In the genomic region with DNA sequence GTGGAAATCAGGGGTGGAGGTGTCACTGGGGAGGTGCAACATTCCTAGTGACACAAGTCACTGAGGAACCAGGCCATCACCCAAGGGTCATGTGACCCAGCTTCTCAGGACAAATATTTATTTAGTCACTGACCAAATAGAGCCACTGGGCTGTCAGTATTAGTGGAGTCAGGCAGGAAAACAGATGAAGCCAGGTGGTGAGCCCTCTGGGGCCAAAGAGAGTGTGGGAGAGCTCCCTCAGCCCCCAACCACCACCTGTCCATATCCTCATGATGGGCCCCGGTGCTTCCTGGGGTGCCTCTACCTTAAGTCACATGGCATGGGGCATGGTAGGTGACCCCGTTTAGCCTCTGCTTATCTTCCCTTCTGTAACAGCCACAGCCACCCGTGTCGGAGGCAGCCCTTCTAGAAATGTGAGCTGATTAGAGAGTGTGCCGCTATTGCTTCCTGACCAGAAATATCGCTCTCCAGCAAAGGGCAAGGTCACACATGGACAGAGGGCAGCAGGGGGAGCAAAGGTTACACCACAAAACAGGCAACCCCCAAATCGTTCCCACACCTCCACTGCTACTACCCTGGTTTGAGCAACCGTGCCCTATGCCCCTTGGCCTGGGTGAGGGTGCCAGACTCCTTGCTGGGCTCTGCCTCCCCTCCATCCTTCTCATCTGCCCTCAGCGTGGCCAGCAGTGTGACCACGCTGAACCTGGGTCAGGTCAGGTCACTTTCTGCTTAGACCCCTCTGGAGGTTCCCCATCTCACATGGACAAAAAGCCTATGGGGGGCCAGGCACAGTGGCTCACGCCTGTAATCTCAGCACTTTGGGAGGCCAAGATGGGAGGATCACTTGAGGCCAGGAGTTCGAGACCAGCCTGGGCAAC, we compare ENCODE assay signal across 1 cellular context.
TF ChIP-seq lines count a peak whose summit lies in the region.

No MANE protein-coding gene starts in this region.

TF ChIP-seq in HepG2, 621 proteins besides CTCF, POLR2A, EP300 and RAD21 (continued from another document and continues in another):
- TF ChIP-seq, protein P1, sequence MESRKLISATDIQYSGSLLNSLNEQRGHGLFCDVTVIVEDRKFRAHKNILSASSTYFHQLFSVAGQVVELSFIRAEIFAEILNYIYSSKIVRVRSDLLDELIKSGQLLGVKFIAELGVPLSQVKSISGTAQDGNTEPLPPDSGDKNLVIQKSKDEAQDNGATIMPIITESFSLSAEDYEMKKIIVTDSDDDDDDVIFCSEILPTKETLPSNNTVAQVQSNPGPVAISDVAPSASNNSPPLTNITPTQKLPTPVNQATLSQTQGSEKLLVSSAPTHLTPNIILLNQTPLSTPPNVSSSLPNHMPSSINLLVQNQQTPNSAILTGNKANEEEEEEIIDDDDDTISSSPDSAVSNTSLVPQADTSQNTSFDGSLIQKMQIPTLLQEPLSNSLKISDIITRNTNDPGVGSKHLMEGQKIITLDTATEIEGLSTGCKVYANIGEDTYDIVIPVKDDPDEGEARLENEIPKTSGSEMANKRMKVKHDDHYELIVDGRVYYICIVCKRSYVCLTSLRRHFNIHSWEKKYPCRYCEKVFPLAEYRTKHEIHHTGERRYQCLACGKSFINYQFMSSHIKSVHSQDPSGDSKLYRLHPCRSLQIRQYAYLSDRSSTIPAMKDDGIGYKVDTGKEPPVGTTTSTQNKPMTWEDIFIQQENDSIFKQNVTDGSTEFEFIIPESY (CRISPR knock-in tag; IDR thresholded peaks at IDR 0.05), result no peak; the same call in 1 of the 2 replicates
- TF ChIP-seq MXD4 (CRISPR knock-in tag; IDR thresholded peaks at IDR 0.05) (peak; percentile 76; the same call in 1 of the 2 replicates), KAT2B (IDR thresholded peaks at IDR 0.05; ENCODE audit: borderline replicate concordance, low read depth, low read length) (no peak), U2AF1 (optimal IDR thresholded peaks at IDR 0.05; ENCODE audit: low read depth, low read length) (peak; percentile 60), ZNF326 (CRISPR knock-in tag; IDR thresholded peaks at IDR 0.05; ENCODE audit: borderline replicate concordance) (no peak), NFYC (CRISPR knock-in tag; IDR thresholded peaks at IDR 0.05) (0 out of 2 replicates have a peak, but pooled peaks have one; percentile 33), ZNF543 (CRISPR knock-in tag; IDR thresholded peaks at IDR 0.05) (no peak), ZNF253 (CRISPR knock-in tag; IDR thresholded peaks at IDR 0.05; ENCODE audit: borderline replicate concordance) (no peak), RELA (CRISPR knock-in tag; IDR thresholded peaks at IDR 0.05) (no peak), ERF (CRISPR knock-in tag; IDR thresholded peaks at IDR 0.05) (peak; percentile 63; the same call in 1 of the 2 replicates), NFE2 (CRISPR knock-in tag; IDR thresholded peaks at IDR 0.05) (no peak), ZEB1 (IDR thresholded peaks at IDR 0.05; ENCODE audit: insufficient replicate concordance, low read depth) (peak; percentile 85), HDAC6 (IDR thresholded peaks at IDR 0.05; ENCODE audit: low read depth, low read length) (no peak), PHB2 (IDR thresholded peaks at IDR 0.05; ENCODE audit: partially characterized antibody) (no peak), TP53 (CRISPR knock-in tag; conservative IDR thresholded peaks at IDR 0.05) (no peak), NAIF1 (CRISPR knock-in tag; IDR thresholded peaks at IDR 0.05; ENCODE audit: borderline replicate concordance) (peak; percentile 79; the same call in 1 of the 2 replicates), ZNF703 (CRISPR knock-in tag; IDR thresholded peaks at IDR 0.05; ENCODE audit: borderline replicate concordance) (peak; percentile 42; the same call in 1 of the 2 replicates), NR1H2 (CRISPR knock-in tag; IDR thresholded peaks at IDR 0.05; ENCODE audit: borderline replicate concordance, low read depth) (no peak), ARNT (IDR thresholded peaks at IDR 0.05) (no peak), U2AF2 (IDR thresholded peaks at IDR 0.05; ENCODE audit: low read depth, low read length) (0 out of 2 replicates have a peak, but pooled peaks have one; percentile 40), PAF1 (CRISPR knock-in tag; IDR thresholded peaks at IDR 0.05) (no peak), AGO1 (IDR thresholded peaks at IDR 0.05; ENCODE audit: low read depth, low read length, poor library complexity, severe bottlenecking) (no peak), ZFP36L2 (CRISPR knock-in tag; IDR thresholded peaks at IDR 0.05) (0 out of 2 replicates have a peak, but pooled peaks have one; percentile 36), ZNF83 (CRISPR knock-in tag; IDR thresholded peaks at IDR 0.05; ENCODE audit: borderline replicate concordance) (no peak), ZFP41 (CRISPR knock-in tag; IDR thresholded peaks at IDR 0.05; ENCODE audit: borderline replicate concordance) (no peak), ZNF562 (CRISPR knock-in tag; IDR thresholded peaks at IDR 0.05; ENCODE audit: borderline replicate concordance) (no peak), NR2F1 (CRISPR knock-in tag; IDR thresholded peaks at IDR 0.05) (peak; percentile 78 to 94; a peak in 3 of 4 replicates), ZNF775 (CRISPR knock-in tag; IDR thresholded peaks at IDR 0.05; ENCODE audit: borderline replicate concordance) (no peak), PHF8 (CRISPR knock-in tag; IDR thresholded peaks at IDR 0.05) (0 out of 2 replicates have a peak, but pooled peaks have one; percentile 26), ZNF616 (CRISPR knock-in tag; IDR thresholded peaks at IDR 0.05; ENCODE audit: low read depth) (peak; percentile 35; the same call in 1 of the 2 replicates), PHF20 (CRISPR knock-in tag; IDR thresholded peaks at IDR 0.05) (peak; percentile 42; the same call in 1 of the 2 replicates)
- TF ChIP-seq, protein P2, sequence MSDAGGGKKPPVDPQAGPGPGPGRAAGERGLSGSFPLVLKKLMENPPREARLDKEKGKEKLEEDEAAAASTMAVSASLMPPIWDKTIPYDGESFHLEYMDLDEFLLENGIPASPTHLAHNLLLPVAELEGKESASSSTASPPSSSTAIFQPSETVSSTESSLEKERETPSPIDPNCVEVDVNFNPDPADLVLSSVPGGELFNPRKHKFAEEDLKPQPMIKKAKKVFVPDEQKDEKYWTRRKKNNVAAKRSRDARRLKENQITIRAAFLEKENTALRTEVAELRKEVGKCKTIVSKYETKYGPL (CRISPR knock-in tag; IDR thresholded peaks at IDR 0.05), result no peak
- TF ChIP-seq, protein P3, sequence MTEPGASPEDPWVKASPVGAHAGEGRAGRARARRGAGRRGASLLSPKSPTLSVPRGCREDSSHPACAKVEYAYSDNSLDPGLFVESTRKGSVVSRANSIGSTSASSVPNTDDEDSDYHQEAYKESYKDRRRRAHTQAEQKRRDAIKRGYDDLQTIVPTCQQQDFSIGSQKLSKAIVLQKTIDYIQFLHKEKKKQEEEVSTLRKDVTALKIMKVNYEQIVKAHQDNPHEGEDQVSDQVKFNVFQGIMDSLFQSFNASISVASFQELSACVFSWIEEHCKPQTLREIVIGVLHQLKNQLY (CRISPR knock-in tag; IDR thresholded peaks at IDR 0.05), result peak; percentile 82
- TF ChIP-seq, protein P4, sequence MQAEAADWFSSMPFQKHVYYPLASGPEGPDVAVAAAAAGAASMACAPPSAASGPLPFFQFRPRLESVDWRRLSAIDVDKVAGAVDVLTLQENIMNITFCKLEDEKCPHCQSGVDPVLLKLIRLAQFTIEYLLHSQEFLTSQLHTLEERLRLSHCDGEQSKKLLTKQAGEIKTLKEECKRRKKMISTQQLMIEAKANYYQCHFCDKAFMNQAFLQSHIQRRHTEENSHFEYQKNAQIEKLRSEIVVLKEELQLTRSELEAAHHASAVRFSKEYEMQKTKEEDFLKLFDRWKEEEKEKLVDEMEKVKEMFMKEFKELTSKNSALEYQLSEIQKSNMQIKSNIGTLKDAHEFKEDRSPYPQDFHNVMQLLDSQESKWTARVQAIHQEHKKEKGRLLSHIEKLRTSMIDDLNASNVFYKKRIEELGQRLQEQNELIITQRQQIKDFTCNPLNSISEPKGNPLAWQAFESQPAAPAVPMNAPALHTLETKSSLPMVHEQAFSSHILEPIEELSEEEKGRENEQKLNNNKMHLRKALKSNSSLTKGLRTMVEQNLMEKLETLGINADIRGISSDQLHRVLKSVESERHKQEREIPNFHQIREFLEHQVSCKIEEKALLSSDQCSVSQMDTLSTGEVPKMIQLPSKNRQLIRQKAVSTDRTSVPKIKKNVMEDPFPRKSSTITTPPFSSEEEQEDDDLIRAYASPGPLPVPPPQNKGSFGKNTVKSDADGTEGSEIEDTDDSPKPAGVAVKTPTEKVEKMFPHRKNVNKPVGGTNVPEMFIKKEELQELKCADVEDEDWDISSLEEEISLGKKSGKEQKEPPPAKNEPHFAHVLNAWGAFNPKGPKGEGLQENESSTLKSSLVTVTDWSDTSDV (CRISPR knock-in tag; IDR thresholded peaks at IDR 0.05), result peak; percentile 24; the same call in 1 of the 2 replicates
- TF ChIP-seq, protein P5, sequence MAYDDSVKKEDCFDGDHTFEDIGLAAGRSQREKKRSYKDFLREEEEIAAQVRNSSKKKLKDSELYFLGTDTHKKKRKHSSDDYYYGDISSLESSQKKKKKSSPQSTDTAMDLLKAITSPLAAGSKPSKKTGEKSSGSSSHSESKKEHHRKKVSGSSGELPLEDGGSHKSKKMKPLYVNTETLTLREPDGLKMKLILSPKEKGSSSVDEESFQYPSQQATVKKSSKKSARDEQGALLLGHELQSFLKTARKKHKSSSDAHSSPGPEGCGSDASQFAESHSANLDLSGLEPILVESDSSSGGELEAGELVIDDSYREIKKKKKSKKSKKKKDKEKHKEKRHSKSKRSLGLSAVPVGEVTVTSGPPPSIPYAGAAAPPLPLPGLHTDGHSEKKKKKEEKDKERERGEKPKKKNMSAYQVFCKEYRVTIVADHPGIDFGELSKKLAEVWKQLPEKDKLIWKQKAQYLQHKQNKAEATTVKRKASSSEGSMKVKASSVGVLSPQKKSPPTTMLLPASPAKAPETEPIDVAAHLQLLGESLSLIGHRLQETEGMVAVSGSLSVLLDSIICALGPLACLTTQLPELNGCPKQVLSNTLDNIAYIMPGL (CRISPR knock-in tag; IDR thresholded peaks at IDR 0.05; ENCODE audit: borderline replicate concordance in 1 of 2, low read depth in 1 of 2), result peak in 1 of 2 experiments; percentile 54; a peak in 1 of 4 replicates
- TF ChIP-seq, protein P6, sequence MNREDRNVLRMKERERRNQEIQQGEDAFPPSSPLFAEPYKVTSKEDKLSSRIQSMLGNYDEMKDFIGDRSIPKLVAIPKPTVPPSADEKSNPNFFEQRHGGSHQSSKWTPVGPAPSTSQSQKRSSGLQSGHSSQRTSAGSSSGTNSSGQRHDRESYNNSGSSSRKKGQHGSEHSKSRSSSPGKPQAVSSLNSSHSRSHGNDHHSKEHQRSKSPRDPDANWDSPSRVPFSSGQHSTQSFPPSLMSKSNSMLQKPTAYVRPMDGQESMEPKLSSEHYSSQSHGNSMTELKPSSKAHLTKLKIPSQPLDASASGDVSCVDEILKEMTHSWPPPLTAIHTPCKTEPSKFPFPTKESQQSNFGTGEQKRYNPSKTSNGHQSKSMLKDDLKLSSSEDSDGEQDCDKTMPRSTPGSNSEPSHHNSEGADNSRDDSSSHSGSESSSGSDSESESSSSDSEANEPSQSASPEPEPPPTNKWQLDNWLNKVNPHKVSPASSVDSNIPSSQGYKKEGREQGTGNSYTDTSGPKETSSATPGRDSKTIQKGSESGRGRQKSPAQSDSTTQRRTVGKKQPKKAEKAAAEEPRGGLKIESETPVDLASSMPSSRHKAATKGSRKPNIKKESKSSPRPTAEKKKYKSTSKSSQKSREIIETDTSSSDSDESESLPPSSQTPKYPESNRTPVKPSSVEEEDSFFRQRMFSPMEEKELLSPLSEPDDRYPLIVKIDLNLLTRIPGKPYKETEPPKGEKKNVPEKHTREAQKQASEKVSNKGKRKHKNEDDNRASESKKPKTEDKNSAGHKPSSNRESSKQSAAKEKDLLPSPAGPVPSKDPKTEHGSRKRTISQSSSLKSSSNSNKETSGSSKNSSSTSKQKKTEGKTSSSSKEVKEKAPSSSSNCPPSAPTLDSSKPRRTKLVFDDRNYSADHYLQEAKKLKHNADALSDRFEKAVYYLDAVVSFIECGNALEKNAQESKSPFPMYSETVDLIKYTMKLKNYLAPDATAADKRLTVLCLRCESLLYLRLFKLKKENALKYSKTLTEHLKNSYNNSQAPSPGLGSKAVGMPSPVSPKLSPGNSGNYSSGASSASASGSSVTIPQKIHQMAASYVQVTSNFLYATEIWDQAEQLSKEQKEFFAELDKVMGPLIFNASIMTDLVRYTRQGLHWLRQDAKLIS (CRISPR knock-in tag; IDR thresholded peaks at IDR 0.05), result no peak
- TF ChIP-seq, protein P7, sequence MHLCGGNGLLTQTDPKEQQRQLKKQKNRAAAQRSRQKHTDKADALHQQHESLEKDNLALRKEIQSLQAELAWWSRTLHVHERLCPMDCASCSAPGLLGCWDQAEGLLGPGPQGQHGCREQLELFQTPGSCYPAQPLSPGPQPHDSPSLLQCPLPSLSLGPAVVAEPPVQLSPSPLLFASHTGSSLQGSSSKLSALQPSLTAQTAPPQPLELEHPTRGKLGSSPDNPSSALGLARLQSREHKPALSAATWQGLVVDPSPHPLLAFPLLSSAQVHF (CRISPR knock-in tag; IDR thresholded peaks at IDR 0.05), result no peak
- TF ChIP-seq, protein P8, sequence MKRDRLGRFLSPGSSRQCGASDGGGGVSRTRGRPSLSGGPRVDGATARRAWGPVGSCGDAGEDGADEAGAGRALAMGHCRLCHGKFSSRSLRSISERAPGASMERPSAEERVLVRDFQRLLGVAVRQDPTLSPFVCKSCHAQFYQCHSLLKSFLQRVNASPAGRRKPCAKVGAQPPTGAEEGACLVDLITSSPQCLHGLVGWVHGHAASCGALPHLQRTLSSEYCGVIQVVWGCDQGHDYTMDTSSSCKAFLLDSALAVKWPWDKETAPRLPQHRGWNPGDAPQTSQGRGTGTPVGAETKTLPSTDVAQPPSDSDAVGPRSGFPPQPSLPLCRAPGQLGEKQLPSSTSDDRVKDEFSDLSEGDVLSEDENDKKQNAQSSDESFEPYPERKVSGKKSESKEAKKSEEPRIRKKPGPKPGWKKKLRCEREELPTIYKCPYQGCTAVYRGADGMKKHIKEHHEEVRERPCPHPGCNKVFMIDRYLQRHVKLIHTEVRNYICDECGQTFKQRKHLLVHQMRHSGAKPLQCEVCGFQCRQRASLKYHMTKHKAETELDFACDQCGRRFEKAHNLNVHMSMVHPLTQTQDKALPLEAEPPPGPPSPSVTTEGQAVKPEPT (CRISPR knock-in tag; IDR thresholded peaks at IDR 0.05; ENCODE audit: low read depth), result no peak
- TF ChIP-seq, protein P9, sequence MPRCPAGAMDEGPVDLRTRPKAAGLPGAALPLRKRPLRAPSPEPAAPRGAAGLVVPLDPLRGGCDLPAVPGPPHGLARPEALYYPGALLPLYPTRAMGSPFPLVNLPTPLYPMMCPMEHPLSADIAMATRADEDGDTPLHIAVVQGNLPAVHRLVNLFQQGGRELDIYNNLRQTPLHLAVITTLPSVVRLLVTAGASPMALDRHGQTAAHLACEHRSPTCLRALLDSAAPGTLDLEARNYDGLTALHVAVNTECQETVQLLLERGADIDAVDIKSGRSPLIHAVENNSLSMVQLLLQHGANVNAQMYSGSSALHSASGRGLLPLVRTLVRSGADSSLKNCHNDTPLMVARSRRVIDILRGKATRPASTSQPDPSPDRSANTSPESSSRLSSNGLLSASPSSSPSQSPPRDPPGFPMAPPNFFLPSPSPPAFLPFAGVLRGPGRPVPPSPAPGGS (CRISPR knock-in tag; IDR thresholded peaks at IDR 0.05), result 0 out of 2 replicates have a peak, but pooled peaks have one; percentile 19
- TF ChIP-seq, protein P10, sequence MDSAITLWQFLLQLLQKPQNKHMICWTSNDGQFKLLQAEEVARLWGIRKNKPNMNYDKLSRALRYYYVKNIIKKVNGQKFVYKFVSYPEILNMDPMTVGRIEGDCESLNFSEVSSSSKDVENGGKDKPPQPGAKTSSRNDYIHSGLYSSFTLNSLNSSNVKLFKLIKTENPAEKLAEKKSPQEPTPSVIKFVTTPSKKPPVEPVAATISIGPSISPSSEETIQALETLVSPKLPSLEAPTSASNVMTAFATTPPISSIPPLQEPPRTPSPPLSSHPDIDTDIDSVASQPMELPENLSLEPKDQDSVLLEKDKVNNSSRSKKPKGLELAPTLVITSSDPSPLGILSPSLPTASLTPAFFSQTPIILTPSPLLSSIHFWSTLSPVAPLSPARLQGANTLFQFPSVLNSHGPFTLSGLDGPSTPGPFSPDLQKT (CRISPR knock-in tag; IDR thresholded peaks at IDR 0.05; ENCODE audit: borderline replicate concordance), result no peak
